ENCODE assay signal across 21 cellular contexts in genomic region chr6:85368631-85369030, GRCh38.
A peak's percentile ranks its signal among the peaks of the same experiment; 100 is the strongest.
DNase-seq lines count a peak whose midpoint lies in the region; ATAC-seq, FAIRE-seq and TF ChIP-seq lines count a peak whose summit lies in the region.
"Had no signal": no experiment of that assay in that cellular context is flagged by ENCODE, and none has a peak within 500 bp of the region (broad histone marks: within the 10 kb centered on the region; RNA-seq: fewer than 3 reads in every experiment).

No MANE protein-coding gene starts in this region.

- TF ChIP-seq POLR2A in stomach (IDR thresholded peaks at IDR 0.05), result no peak

- no peak overlapping the region for H3K27ac Mint-ChIP-seq in astrocyte (ENCODE audit: unreplicated experiment)
- H3K27ac Mint-ChIP-seq: T-cell had no signal

- H3K4me3 ChIP-seq in GM06990 (replicated peaks; ENCODE audit: low read depth, low read length), result no peak overlapping the region
- no peak overlapping the region for H3K4me3 ChIP-seq in astrocyte (ENCODE audit: insufficient read depth, low read depth, low read length)
- no peak overlapping the region for H3K4me3 ChIP-seq in stomach
- H3K4me3 ChIP-seq: HAP-1, MG63, SK-N-MC had no signal

- peaks cover 5% of the 10 kb centered on the region for H3K9me3 Mint-ChIP-seq in astrocyte (ENCODE audit: unreplicated experiment)
- H3K9me3 Mint-ChIP-seq: T-cell had no signal

- 52 to 86% (median 73%) methylated on average over 5 of the region's 5 CpGs for WGBS in stomach, 5 donors

- H3K4me2 ChIP-seq in astrocyte (ENCODE audit: low read length), result no peak overlapping the region

- no peaks in the 10 kb centered on the region for H3K27me3 ChIP-seq in GM06990 (replicated peaks; ENCODE audit: control insufficient read depth, insufficient read depth, low read length)
- no peaks in the 10 kb centered on the region for H3K27me3 ChIP-seq in astrocyte (ENCODE audit: insufficient read depth, low read length)
- no peaks in the 10 kb centered on the region for H3K27me3 ChIP-seq in stomach
- H3K27me3 ChIP-seq: MG63 had no signal

- H3K36me3 ChIP-seq in GM06990 (ENCODE audit: control insufficient read depth, insufficient read depth, low read length) (no peaks in the 10 kb centered on the region), astrocyte (ENCODE audit: insufficient read depth, low read length) (no peaks in the 10 kb centered on the region), stomach (no peaks in the 10 kb centered on the region)
- H3K36me3 ChIP-seq: HAP-1, MG63 had no signal

- no peaks in the 10 kb centered on the region for H3K27me3 Mint-ChIP-seq in astrocyte (ENCODE audit: low read depth, unreplicated experiment)

- H3K79me2 ChIP-seq in astrocyte (ENCODE audit: insufficient read depth, low read length), result no peaks in the 10 kb centered on the region

- H3K4me3 Mint-ChIP-seq in astrocyte (ENCODE audit: unreplicated experiment), result no peak overlapping the region
- H3K4me3 Mint-ChIP-seq: T-cell had no signal

- TF ChIP-seq CTCF in GM06990 (IDR thresholded peaks at IDR 0.05; ENCODE audit: insufficient read depth, low read length, poor library complexity, severe bottlenecking) (no peak), astrocyte (IDR thresholded peaks at IDR 0.05; ENCODE audit: insufficient read depth, low read depth, low read length) (no peak), stomach (IDR thresholded peaks at IDR 0.05) (no peak)

- no peaks in the 10 kb centered on the region for H4K20me1 ChIP-seq in astrocyte (ENCODE audit: insufficient read depth, low read length)

- H3K36me3 Mint-ChIP-seq in astrocyte (ENCODE audit: low read depth, unreplicated experiment), result no peaks in the 10 kb centered on the region
- H3K36me3 Mint-ChIP-seq: T-cell had no signal

- H3K27ac ChIP-seq in astrocyte (ENCODE audit: low read depth, low read length) (no peak overlapping the region), stomach (no peak overlapping the region)
- H3K27ac ChIP-seq: C4-2B, SK-N-MC had no signal

- DNase-seq in GM06990 (ENCODE audit: extremely low read depth, insufficient read length), result peak; percentile 8
- peak; percentile 29 for DNase-seq in astrocyte (ENCODE audit: low read depth)
- no peak for DNase-seq in stomach
- no peak for DNase-seq in stimulated activated CD4-positive, alpha-beta T cell treated with anti-CD3 and anti-CD28 coated beads, Interleukin-1b, Interleukin-23, amount 100 ng/mL, for 48 hours
- no peak for DNase-seq in AG20443 (ENCODE audit: low spot score)
- DNase-seq in activated T-cell treated with anti-CD3 and anti-CD28 coated beads for 4 hours, result no peak
- DNase-seq: DMS153, Karpas-422, MG63, NCI-H1105, NCI-H187, NCI-H345, NCI-H526, Right ventricle myocardium superior, T-cell had no signal

- H3K4me1 ChIP-seq in astrocyte (ENCODE audit: insufficient read depth, low read length) (peaks cover 6% of the 10 kb centered on the region), stomach (no peaks in the 10 kb centered on the region)
- H3K4me1 ChIP-seq: HAP-1 had no signal

- ATAC-seq in GM19043 (IDR thresholded peaks at IDR 0.05; ENCODE audit: low read depth, unreplicated experiment) (peak; percentile 68), HG02981 (IDR thresholded peaks at IDR 0.05; ENCODE audit: unreplicated experiment) (peak; percentile 72)

- intact Hi-C loops in stomach (cut with DNase I; ENCODE audit: low total_unique reads), result no loop called here

- FAIRE-seq in astrocyte (lab: Jason Lieb, UNC), result no peak
- FAIRE-seq: RCC 7860 had no signal

- H3K9me3 ChIP-seq in astrocyte (ENCODE audit: insufficient read depth, low read depth, low read length) (no peaks in the 10 kb centered on the region), stomach (no peaks in the 10 kb centered on the region)
- H3K9me3 ChIP-seq: HAP-1, MG63 had no signal

- peaks cover 4% of the 10 kb centered on the region for H3K4me1 Mint-ChIP-seq in astrocyte (ENCODE audit: low read depth, unreplicated experiment)

- H3K9ac ChIP-seq in astrocyte (ENCODE audit: low read length), result no peak overlapping the region

- H2AFZ ChIP-seq in astrocyte (ENCODE audit: low read depth, low read length), result no peak overlapping the region

- no peak for TF ChIP-seq EP300 in stomach (IDR thresholded peaks at IDR 0.05)

Comparison
In these comparisons a context has a peak if more than half of its experiments do, and no peak if none do; other contexts are left out.
1. DNase-seq: peak in GM06990 (single experiment) and astrocyte (single experiment); none in stomach (single experiment), stimulated activated CD4-positive, alpha-beta T cell treated with anti-CD3 and anti-CD28 coated beads, Interleukin-1b, Interleukin-23, amount 100 ng/mL, for 48 hours (single experiment), AG20443 (single experiment) and activated T-cell treated with anti-CD3 and anti-CD28 coated beads for 4 hours (single experiment).